ENCODE assay signal across 2 cellular contexts in the genomic region with DNA sequence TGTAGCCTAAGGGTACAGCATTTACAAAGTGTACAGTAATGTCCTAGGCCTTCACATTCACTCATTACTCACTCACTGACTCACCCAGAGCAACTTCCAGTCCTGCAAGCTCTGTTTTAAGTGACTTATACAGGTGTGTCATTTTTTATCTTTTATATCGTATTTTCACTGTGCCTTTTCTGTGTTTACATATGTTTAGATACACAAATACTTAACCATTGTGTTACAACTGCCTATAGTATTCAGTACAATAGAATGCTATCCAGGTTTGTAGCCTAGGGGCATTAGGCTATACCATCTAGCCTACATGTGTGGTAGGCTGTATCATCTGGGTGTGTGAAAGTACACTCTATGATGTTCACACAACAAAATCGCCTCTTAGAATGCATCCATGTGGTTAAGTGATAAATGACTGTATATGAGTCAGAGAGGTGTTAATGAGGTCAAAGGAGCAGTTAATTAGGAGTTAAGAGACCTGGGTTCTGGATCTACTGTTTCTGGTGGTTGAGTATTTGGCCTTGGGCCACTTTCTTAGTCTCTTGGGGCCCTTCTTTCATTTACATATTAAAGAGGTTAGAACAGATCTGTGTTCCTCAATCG.
TF ChIP-seq lines count a peak whose summit lies in the region.

No MANE protein-coding gene starts in this region.

TF ChIP-seq in SK-N-SH, 30 proteins besides CTCF, POLR2A, EP300 and RAD21 (continued from another document):
- no peak for TF ChIP-seq POLR2AphosphoS5 (IDR thresholded peaks at IDR 0.05; ENCODE audit: low read depth, low read length)
- TF ChIP-seq FOSL2 (IDR thresholded peaks at IDR 0.05; ENCODE audit: borderline replicate concordance, low read depth): peak; percentile 36; the same call in 1 of the 2 replicates
- TF ChIP-seq, protein P1, sequence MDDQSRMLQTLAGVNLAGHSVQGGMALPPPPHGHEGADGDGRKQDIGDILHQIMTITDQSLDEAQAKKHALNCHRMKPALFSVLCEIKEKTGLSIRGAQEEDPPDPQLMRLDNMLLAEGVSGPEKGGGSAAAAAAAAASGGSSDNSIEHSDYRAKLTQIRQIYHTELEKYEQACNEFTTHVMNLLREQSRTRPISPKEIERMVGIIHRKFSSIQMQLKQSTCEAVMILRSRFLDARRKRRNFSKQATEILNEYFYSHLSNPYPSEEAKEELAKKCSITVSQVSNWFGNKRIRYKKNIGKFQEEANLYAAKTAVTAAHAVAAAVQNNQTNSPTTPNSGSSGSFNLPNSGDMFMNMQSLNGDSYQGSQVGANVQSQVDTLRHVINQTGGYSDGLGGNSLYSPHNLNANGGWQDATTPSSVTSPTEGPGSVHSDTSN (IDR thresholded peaks at IDR 0.05): no peak
- TF ChIP-seq EZH2phosphoT487 (IDR thresholded peaks at IDR 0.05; ENCODE audit: borderline replicate concordance, low read depth): no peak
- TF ChIP-seq, protein P2, sequence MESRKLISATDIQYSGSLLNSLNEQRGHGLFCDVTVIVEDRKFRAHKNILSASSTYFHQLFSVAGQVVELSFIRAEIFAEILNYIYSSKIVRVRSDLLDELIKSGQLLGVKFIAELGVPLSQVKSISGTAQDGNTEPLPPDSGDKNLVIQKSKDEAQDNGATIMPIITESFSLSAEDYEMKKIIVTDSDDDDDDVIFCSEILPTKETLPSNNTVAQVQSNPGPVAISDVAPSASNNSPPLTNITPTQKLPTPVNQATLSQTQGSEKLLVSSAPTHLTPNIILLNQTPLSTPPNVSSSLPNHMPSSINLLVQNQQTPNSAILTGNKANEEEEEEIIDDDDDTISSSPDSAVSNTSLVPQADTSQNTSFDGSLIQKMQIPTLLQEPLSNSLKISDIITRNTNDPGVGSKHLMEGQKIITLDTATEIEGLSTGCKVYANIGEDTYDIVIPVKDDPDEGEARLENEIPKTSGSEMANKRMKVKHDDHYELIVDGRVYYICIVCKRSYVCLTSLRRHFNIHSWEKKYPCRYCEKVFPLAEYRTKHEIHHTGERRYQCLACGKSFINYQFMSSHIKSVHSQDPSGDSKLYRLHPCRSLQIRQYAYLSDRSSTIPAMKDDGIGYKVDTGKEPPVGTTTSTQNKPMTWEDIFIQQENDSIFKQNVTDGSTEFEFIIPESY (IDR thresholded peaks at IDR 0.05; ENCODE audit: borderline replicate concordance, low read depth): no peak
- TF ChIP-seq RCOR1 (IDR thresholded peaks at IDR 0.05; ENCODE audit: low read length): no peak
- TF ChIP-seq YY1 (IDR thresholded peaks at IDR 0.05; ENCODE audit: low read depth): no peak
- TF ChIP-seq RFX5 (IDR thresholded peaks at IDR 0.05; ENCODE audit: low read length): no peak
- no peak for TF ChIP-seq FOXJ3 (CRISPR knock-in tag; IDR thresholded peaks at IDR 0.05)
- no peak for TF ChIP-seq NFIC (IDR thresholded peaks at IDR 0.05; ENCODE audit: borderline replicate concordance)
TF ChIP-seq in SK-N-SH: peak in this region for 2.

TF ChIP-seq in SK-N-SH treated with all-trans-retinoic acid at 6 μM for 48 hours, 23 proteins besides CTCF, POLR2A, EP300 and RAD21 (continued from another document):
- TF ChIP-seq, protein P3, sequence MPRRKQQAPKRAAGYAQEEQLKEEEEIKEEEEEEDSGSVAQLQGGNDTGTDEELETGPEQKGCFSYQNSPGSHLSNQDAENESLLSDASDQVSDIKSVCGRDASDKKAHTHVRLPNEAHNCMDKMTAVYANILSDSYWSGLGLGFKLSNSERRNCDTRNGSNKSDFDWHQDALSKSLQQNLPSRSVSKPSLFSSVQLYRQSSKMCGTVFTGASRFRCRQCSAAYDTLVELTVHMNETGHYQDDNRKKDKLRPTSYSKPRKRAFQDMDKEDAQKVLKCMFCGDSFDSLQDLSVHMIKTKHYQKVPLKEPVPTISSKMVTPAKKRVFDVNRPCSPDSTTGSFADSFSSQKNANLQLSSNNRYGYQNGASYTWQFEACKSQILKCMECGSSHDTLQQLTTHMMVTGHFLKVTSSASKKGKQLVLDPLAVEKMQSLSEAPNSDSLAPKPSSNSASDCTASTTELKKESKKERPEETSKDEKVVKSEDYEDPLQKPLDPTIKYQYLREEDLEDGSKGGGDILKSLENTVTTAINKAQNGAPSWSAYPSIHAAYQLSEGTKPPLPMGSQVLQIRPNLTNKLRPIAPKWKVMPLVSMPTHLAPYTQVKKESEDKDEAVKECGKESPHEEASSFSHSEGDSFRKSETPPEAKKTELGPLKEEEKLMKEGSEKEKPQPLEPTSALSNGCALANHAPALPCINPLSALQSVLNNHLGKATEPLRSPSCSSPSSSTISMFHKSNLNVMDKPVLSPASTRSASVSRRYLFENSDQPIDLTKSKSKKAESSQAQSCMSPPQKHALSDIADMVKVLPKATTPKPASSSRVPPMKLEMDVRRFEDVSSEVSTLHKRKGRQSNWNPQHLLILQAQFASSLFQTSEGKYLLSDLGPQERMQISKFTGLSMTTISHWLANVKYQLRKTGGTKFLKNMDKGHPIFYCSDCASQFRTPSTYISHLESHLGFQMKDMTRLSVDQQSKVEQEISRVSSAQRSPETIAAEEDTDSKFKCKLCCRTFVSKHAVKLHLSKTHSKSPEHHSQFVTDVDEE (CRISPR knock-in tag; IDR thresholded peaks at IDR 0.05): no peak
